35 cellular contexts compared by ENCODE assay signal in genomic region chr6:162640756-162641155, GRCh38.
"Had no signal": no experiment of that assay in that cellular context is flagged by ENCODE, and none has a peak within 500 bp of the region (broad histone marks: within the 10 kb centered on the region; RNA-seq: fewer than 3 reads in every experiment).

No MANE protein-coding gene starts in this region.

- H3K27ac ChIP-seq: KMS-11 had no signal

- H3K36me3 ChIP-seq: MG63 had no signal

- H3K27me3 ChIP-seq: MG63 had no signal

- H3K9me3 ChIP-seq: MG63 had no signal

- H3K4me3 ChIP-seq: MG63 had no signal

- DNase-seq: Karpas-422, Kasumi-1, KG1, MG63, MM.1S, MV-4-11, NCI-H1048, NCI-H1092, NCI-H1092 treated with DMSO at 0.1 percent for 48 hours, NCI-H1105, NCI-H1105 treated with DMSO at 0.1 percent for 48 hours, NCI-H1417, NCI-H1417 treated with DMSO at 0.1 percent for 48 hours, NCI-H1436, NCI-H1436 treated with DMSO at 0.1 percent for 48 hours, NCI-H146, NCI-H1694, NCI-H1694 treated with DMSO at 0.1 percent for 48 hours, NCI-H187, NCI-H187 treated with DMSO at 0.1 percent for 48 hours, NCI-H1930, NCI-H2029, NCI-H2029 treated with DMSO at 0.1 percent for 48 hours, NCI-H2081, NCI-H2081 treated with DMSO at 0.1 percent for 48 hours, NCI-H2107, NCI-H2171, NCI-H2171 treated with DMSO at 0.1 percent for 48 hours, NCI-H2227 treated with DMSO at 0.1 percent for 48 hours, NCI-H226, NCI-H345, NCI-H446, NCI-H446 treated with DMSO at 0.1 percent for 48 hours, NCI-H510A had no signal
